In genomic region chr14:55038708-55039107, GRCh38 we compare ENCODE assay signal across 30 cellular contexts. TPM values are rescaled to one million over a fixed set of nuclear protein-coding genes. Genes with fewer than 3 reads are reported as not detected.
DNase-seq lines count a peak whose midpoint lies in the region; ATAC-seq, FAIRE-seq and TF ChIP-seq lines count a peak whose summit lies in the region.
"Had no signal": no experiment of that assay in that cellular context is flagged by ENCODE, and none has a peak within 500 bp of the region (broad histone marks: within the 10 kb centered on the region; RNA-seq: fewer than 3 reads in every experiment).

No MANE protein-coding gene starts in this region.

- no peak overlapping the region for H3K4me3 Mint-ChIP-seq in Caco-2 (ENCODE audit: unreplicated experiment)
- H3K4me3 Mint-ChIP-seq in HFFc6, result no peak overlapping the region
- no peak overlapping the region for H3K4me3 Mint-ChIP-seq in activated CD8-positive, alpha-beta memory T cell treated with anti-CD3 and anti-CD28 coated beads, Interleukin-2, amount 10 ng/mL, durations not matched to agents 7 days and 5 days
- H3K4me3 Mint-ChIP-seq: endodermal cell, H9, memory B cell, neural crest cell had no signal

- TF ChIP-seq EP300 in GM12878 (IDR thresholded peaks at IDR 0.05; ENCODE audit: borderline replicate concordance in 1 of 2, control insufficient read depth in 1 of 2, low read depth in 2 of 2, low read length in 2 of 2), result no peak

- SMC1A ChIA-PET in GM12878 (lab: Charles Lee; ENCODE audit: uncharacterized antibody, unreplicated experiment), result interaction anchor here (1.3 kb wide), 1 partner anchor 34 kb away, joined by 4 read pairs; no protein-coding TSS in a partner anchor

- no peaks in the 10 kb centered on the region for H3K27me3 Mint-ChIP-seq in Caco-2 (ENCODE audit: insufficient read depth, unreplicated experiment)
- H3K27me3 Mint-ChIP-seq in HFFc6 (ENCODE audit: insufficient read depth), result peaks cover 2% of the 10 kb centered on the region
- H3K27me3 Mint-ChIP-seq in activated CD8-positive, alpha-beta memory T cell treated with anti-CD3 and anti-CD28 coated beads, Interleukin-2, amount 10 ng/mL, durations not matched to agents 7 days and 5 days, result no peaks in the 10 kb centered on the region
- H3K27me3 Mint-ChIP-seq: memory B cell had no signal

- RAD21 ChIA-PET in GM12878 (lab: Charles Lee; ENCODE audit: unreplicated experiment), result no interaction called here

- peak overlapping the region; percentile 25 for H3K27ac Mint-ChIP-seq in Caco-2 (ENCODE audit: unreplicated experiment)
- H3K27ac Mint-ChIP-seq in HFFc6, result peak overlapping the region; percentile 43
- no peak overlapping the region for H3K27ac Mint-ChIP-seq in activated CD8-positive, alpha-beta memory T cell treated with anti-CD3 and anti-CD28 coated beads, Interleukin-2, amount 10 ng/mL, durations not matched to agents 7 days and 5 days
- H3K27ac Mint-ChIP-seq: endodermal cell, H9, memory B cell had no signal

- no peaks in the 10 kb centered on the region for H3K27me3 ChIP-seq in Caco-2 (replicated peaks; ENCODE audit: control insufficient read depth, insufficient read depth, low read length)
- H3K27me3 ChIP-seq in GM12878 (replicated peaks in 1 of 2; ENCODE audit: control insufficient read depth in 2 of 2, insufficient read depth in 2 of 2, low read length in 1 of 2), result no peaks in the 10 kb centered on the region
- H3K27me3 ChIP-seq: ascending aorta, esophagus squamous epithelium, gastrocnemius medialis, hepatocyte, pancreas had no signal

- H4K20me1 ChIP-seq in GM12878 (ENCODE audit: control insufficient read depth, insufficient read depth), result no peaks in the 10 kb centered on the region

- no peak for DNase-seq in Caco-2
- no peak for DNase-seq in HFFc6
- DNase-seq in GM12878 (ENCODE audit: low read depth, low spot score), result no peak
- DNase-seq in kidney tubule cell (ENCODE audit: low spot score), result peak; percentile 62
- no peak for DNase-seq in HT-29 (ENCODE audit: low spot score)
- no peak for DNase-seq in activated CD8-positive, alpha-beta memory T cell treated with anti-CD3 and anti-CD28 coated beads, Interleukin-2, amount 10 ng/mL, durations not matched to agents 7 days and 5 days
- no peak for DNase-seq in NCI-H1930 (lab: John Stamatoyannopoulos, UW)
- DNase-seq in A172 (ENCODE audit: low spot score), result no peak
- DNase-seq: activated T-cell treated with anti-CD3 and anti-CD28 coated beads for 4 hours; cortex of kidney; endodermal cell; esophagus squamous epithelium; gastrocnemius medialis; H9; IMR-90; NCI-H146; NCI-H2107; NCI-H345; pancreas; stimulated activated CD4-positive, alpha-beta T cell treated with anti-CD3 and anti-CD28 coated beads, Interleukin-1b, Interleukin-23, amount 100 ng/mL, for 48 hours; stimulated activated naive CD8-positive, alpha-beta T cell treated with anti-CD3 and anti-CD28 coated beads, Interleukin-15, Interleukin-2, amounts not matched to agents 100 U/mL and 50 U/mL, for 24 hours; SW 1271 had no signal

- H3K9me3 Mint-ChIP-seq in Caco-2 (ENCODE audit: unreplicated experiment) (no peaks in the 10 kb centered on the region), HFFc6 (no peaks in the 10 kb centered on the region)
- no peaks in the 10 kb centered on the region for H3K9me3 Mint-ChIP-seq in activated CD8-positive, alpha-beta memory T cell treated with anti-CD3 and anti-CD28 coated beads, Interleukin-2, amount 10 ng/mL, durations not matched to agents 7 days and 5 days (ENCODE audit: low read depth)
- H3K9me3 Mint-ChIP-seq: H9, memory B cell, neural crest cell had no signal

- no peak for TF ChIP-seq POLR2A in GM12878 (IDR thresholded peaks at IDR 0.05; ENCODE audit: low read depth, low read length)

- H3K4me1 Mint-ChIP-seq in Caco-2 (ENCODE audit: low read depth, unreplicated experiment) (no peaks in the 10 kb centered on the region), HFFc6 (ENCODE audit: low read depth) (peaks cover 13% of the 10 kb centered on the region)
- peaks cover 1% of the 10 kb centered on the region for H3K4me1 Mint-ChIP-seq in activated CD8-positive, alpha-beta memory T cell treated with anti-CD3 and anti-CD28 coated beads, Interleukin-2, amount 10 ng/mL, durations not matched to agents 7 days and 5 days
- H3K4me1 Mint-ChIP-seq: endodermal cell, memory B cell, neural crest cell had no signal

- intact Hi-C loops in Caco-2 (cut with micrococcal nuclease; ENCODE audit: unreplicated experiment), result no loop called here
- intact Hi-C loops in GM12878 (cut with micrococcal nuclease; ENCODE audit: unreplicated experiment), result no loop called here

- H3K4me1 ChIP-seq in Caco-2, result no peaks in the 10 kb centered on the region
- H3K4me1 ChIP-seq in GM12878 (ENCODE audit: control insufficient read depth, insufficient read depth, low read length), result no peaks in the 10 kb centered on the region
- H3K4me1 ChIP-seq: ascending aorta, esophagus squamous epithelium, pancreas had no signal

- H3K4me3 ChIP-seq in Caco-2 (ENCODE audit: low read depth, low read length), result no peak overlapping the region
- no peak overlapping the region for H3K4me3 ChIP-seq in GM12878
- H3K4me3 ChIP-seq: ascending aorta, esophagus squamous epithelium, gastrocnemius medialis, hepatocyte, pancreas, smooth muscle cell had no signal

- no peak for FAIRE-seq in GM12878 (lab: Jason Lieb, UNC)
- FAIRE-seq: G401.6, pancreas, RCC 7860 had no signal

- H3K27ac ChIP-seq in GM12878 (ENCODE audit: control insufficient read depth, insufficient read depth), result no peak overlapping the region
- H3K27ac ChIP-seq: ascending aorta, C4-2B, esophagus squamous epithelium, gastrocnemius medialis, hepatocyte, pancreas had no signal

- H3K79me2 ChIP-seq in GM12878 (ENCODE audit: control insufficient read depth, insufficient read depth, low read length), result peaks cover 7% of the 10 kb centered on the region

- H2AFZ ChIP-seq in GM12878 (ENCODE audit: control insufficient read depth, low read depth, low read length), result no peak overlapping the region
- H2AFZ ChIP-seq: hepatocyte had no signal

- CTCF ChIA-PET in Caco-2 (lab: Charles Lee) (no interaction called here), GM12878 (lab: Yijun Ruan, JAX) (interaction anchor here (1.5 kb wide), 1 partner anchor 13 kb away, joined by 5 read pairs; the partner anchor contains the start of gene MAPK1IP1L)
- CTCF ChIA-PET in activated CD8-positive, alpha-beta memory T cell treated with anti-CD3 and anti-CD28 coated beads, Interleukin-2, amount 10 ng/mL, durations not matched to agents 7 days and 5 days (lab: Charles Lee), result interaction anchor here (4.4 kb wide), 1 partner anchor 13 kb away, joined by 17 read pairs; the partner anchor contains the start of gene MAPK1IP1L

- BruUV-seq in Caco-2 (replicated peaks; lab: Mats Ljungman, UMichigan) (no TSS peak), GM12878 (replicated peaks; lab: Mats Ljungman, UMichigan) (no TSS peak)

- H3K9ac ChIP-seq in GM12878 (ENCODE audit: control insufficient read depth, insufficient read depth, low read length), result no peak overlapping the region

- TF ChIP-seq RAD21 in GM12878 (IDR thresholded peaks at IDR 0.05; ENCODE audit: insufficient read depth, low read depth, low read length), result no peak

- POLR2A ChIA-PET in Caco-2 (lab: Charles Lee) (interaction anchor here (1.4 kb wide), 1 partner anchor 12 kb away, joined by 5 read pairs; the partner anchor contains the start of genes SOCS4 and WDHD1), GM12878 (lab: Charles Lee) (interaction anchor here (1.4 kb wide), 1 partner anchor 13 kb away, joined by 6 read pairs; the partner anchor contains the start of gene MAPK1IP1L)

- no peaks in the 10 kb centered on the region; the same call in 1 of the 2 replicates for H3K36me3 ChIP-seq in Caco-2 (ENCODE audit: control insufficient read depth, insufficient read depth, low read length)
- H3K36me3 ChIP-seq in GM12878 (ENCODE audit: control insufficient read depth in 2 of 2, insufficient read depth in 2 of 2, low read length in 1 of 2), result peaks cover 3 to 19% of the 10 kb centered on the region in 2 experiments

- TF ChIP-seq CTCF in Caco-2 (IDR thresholded peaks at IDR 0.05; ENCODE audit: insufficient read depth in 1 of 2, low read depth in 1 of 2, low read length in 1 of 2, severe bottlenecking in 1 of 2, unreplicated experiment in 1 of 2) (no peak), HFFc6 (IDR thresholded peaks at IDR 0.05) (no peak), GM12878 (IDR thresholded peaks at IDR 0.05 in 2 of 3, conservative IDR thresholded peaks at IDR 0.05 in 1 of 3; ENCODE audit: control insufficient read depth in 2 of 3, extremely low read depth in 1 of 3, insufficient read depth in 1 of 3, low read depth in 3 of 3, low read length in 3 of 3) (no peak)

- in situ Hi-C loops in GM12878 (cut with MboI), result no loop called here

- no peak overlapping the region for H3K4me2 ChIP-seq in GM12878 (ENCODE audit: control insufficient read depth, insufficient read depth)
- H3K4me2 ChIP-seq: hepatocyte, smooth muscle cell had no signal

- peaks cover 55% of the 10 kb centered on the region for H3K36me3 Mint-ChIP-seq in Caco-2 (ENCODE audit: insufficient read depth, unreplicated experiment)
- peaks cover 37% of the 10 kb centered on the region for H3K36me3 Mint-ChIP-seq in HFFc6 (ENCODE audit: low read depth)
- H3K36me3 Mint-ChIP-seq in activated CD8-positive, alpha-beta memory T cell treated with anti-CD3 and anti-CD28 coated beads, Interleukin-2, amount 10 ng/mL, durations not matched to agents 7 days and 5 days, result peaks cover 53% of the 10 kb centered on the region

- ATAC-seq in GM12878, result peak; percentile 19; the same call in 1 of the 3 replicates
- ATAC-seq in activated CD8-positive, alpha-beta memory T cell treated with anti-CD3 and anti-CD28 coated beads, Interleukin-2, amount 10 ng/mL, durations not matched to agents 7 days and 5 days, result no peak
- ATAC-seq: gastrocnemius medialis; pancreas; stimulated activated naive CD8-positive, alpha-beta T cell treated with anti-CD3 and anti-CD28 coated beads, Interleukin-15, Interleukin-2, amounts not matched to agents 100 U/mL and 50 U/mL, for 24 hours had no signal

- no peaks in the 10 kb centered on the region for H3K9me3 ChIP-seq in Caco-2
- peaks cover 5% of the 10 kb centered on the region for H3K9me3 ChIP-seq in GM12878 (replicated peaks; ENCODE audit: control insufficient read depth, insufficient read depth, low read length)
- H3K9me3 ChIP-seq: ascending aorta, esophagus squamous epithelium, gastrocnemius medialis, pancreas had no signal

RNA-seq across cellular contexts. Expression of gene SOCS4, which starts 11.7 kb away (rescaled TPM):
- total RNA-seq in Caco-2 (2022), result 21.1 and 24.8 TPM in 2 replicates
- total RNA-seq in HFFc6 (2021; fragmentation: NEBNext Ultra II Directional; extraction: Animal tissue kit (Norgen Biotek cat#: 25700)), result 10 to 100 TPM; 22.1 to 26.2 (median 23.6) TPM
- 39.6 and 43.0 TPM in 2 replicates for total RNA-seq in GM12878 (2013; cell fraction: nucleolus; rRNA removed)
- total RNA-seq in GM12878 (2014; rRNA removed), result 20.5 and 25.8 TPM in 2 replicates
- total RNA-seq in GM12878 (2014; rRNA removed; fragmentation: Illumina TruSeq; extraction: Trizol), result 30.6 and 31.0 TPM in 2 replicates
- total RNA-seq in GM12878 (2021), result 27.9 and 31.5 TPM in 2 replicates
- 4.6 TPM for polyA plus RNA-seq in GM12878 (2011; ENCODE audit: low read depth)
- 25.1 and 35.7 TPM in 2 replicates for polyA plus RNA-seq in GM12878 (2011; rRNA removed)
- polyA plus RNA-seq in GM12878 (2011; cell fraction: cytosol; rRNA removed), result 9.1 and 9.8 TPM in 2 replicates
- polyA plus RNA-seq in GM12878 (2011; cell fraction: nucleus; rRNA removed), result 8.7 and 10.7 TPM in 2 replicates
- 9.8 and 10.4 TPM in 2 replicates for polyA plus RNA-seq in GM12878 (2012)
- polyA plus RNA-seq in GM12878 (2014; fragmentation: Illumina TruSeq; extraction: Trizol), result 23.7 and 30.9 TPM in 2 replicates
- 1 to 10 TPM; 5.7 to 7.6 TPM for polyA plus RNA-seq in GM12878 (2014; fragmentation: Nextera tagmentation; extraction: Ambion mirVana)
- polyA plus RNA-seq in GM12878 (2014; rRNA removed), result 13.2 and 14.7 TPM in 2 replicates
- polyA plus RNA-seq in GM12878 (2016; fragmentation: Nextera tagmentation; extraction: Ambion mirVana), result 10 to 100 TPM; 18.4 to 21.0 TPM
- 12.7 and 22.1 TPM in 2 replicates for polyA minus RNA-seq in GM12878 (2011; rRNA and poly(A)+ RNA removed)
- 7.1 and 7.3 TPM in 2 replicates for polyA minus RNA-seq in GM12878 (2011; cell fraction: cytosol; rRNA and poly(A)+ RNA removed)
- 7.1 and 22.7 TPM in 2 replicates for polyA minus RNA-seq in GM12878 (2011; cell fraction: nucleus; rRNA and poly(A)+ RNA removed)
- 5.3 and 5.8 TPM in 2 replicates for total RNA-seq in HT-29 (2014; rRNA removed; shearing (Covaris generic))
- total RNA-seq in activated CD8-positive, alpha-beta memory T cell treated with anti-CD3 and anti-CD28 coated beads, Interleukin-2, amount 10 ng/mL, durations not matched to agents 7 days and 5 days, result 10 to 100 TPM; 35.3 to 41.9 TPM
- total RNA-seq in A172 (2014; rRNA removed; shearing (Covaris generic)), result 12.1 and 12.7 TPM in 2 replicates

RNA-seq across cellular contexts. Expression of gene WDHD1, which starts 11.8 kb away (rescaled TPM):
- total RNA-seq in Caco-2 (2022) (25.5 and 27.5 TPM in 2 replicates), GM12878 (2014; rRNA removed) (21.9 and 25.7 TPM in 2 replicates), GM12878 (2014; rRNA removed; fragmentation: Illumina TruSeq; extraction: Trizol) (32.7 and 33.5 TPM in 2 replicates), GM12878 (2021) (37.9 and 38.7 TPM in 2 replicates)
- total RNA-seq in HFFc6 (2021; fragmentation: NEBNext Ultra II Directional; extraction: Animal tissue kit (Norgen Biotek cat#: 25700)), result 10 to 100 TPM in 5 of 6 experiments, 1 to 10 TPM in 1; 9.8 to 20.3 (median 17.8) TPM
- 31.5 and 31.8 TPM in 2 replicates for total RNA-seq in GM12878 (2013; cell fraction: nucleolus; rRNA removed)
- polyA plus RNA-seq in GM12878 (2011; ENCODE audit: low read depth), result 5.4 TPM
- polyA plus RNA-seq in GM12878 (2011; rRNA removed) (34.2 and 57.1 TPM in 2 replicates), GM12878 (2014; fragmentation: Illumina TruSeq; extraction: Trizol) (31.8 and 32.9 TPM in 2 replicates), GM12878 (2014; fragmentation: Nextera tagmentation; extraction: Ambion mirVana) (10 to 100 TPM; 11.3 to 14.8 TPM), GM12878 (2014; rRNA removed) (14.8 and 17.8 TPM in 2 replicates), GM12878 (2016; fragmentation: Nextera tagmentation; extraction: Ambion mirVana) (10 to 100 TPM; 46.3 to 50.5 TPM)
- 11.1 and 11.2 TPM in 2 replicates for polyA plus RNA-seq in GM12878 (2011; cell fraction: cytosol; rRNA removed)
- 13.5 and 17.7 TPM in 2 replicates for polyA plus RNA-seq in GM12878 (2011; cell fraction: nucleus; rRNA removed)
- polyA plus RNA-seq in GM12878 (2012), result 8.7 and 13.4 TPM in 2 replicates
- 35.6 and 56.1 TPM in 2 replicates for polyA minus RNA-seq in GM12878 (2011; rRNA and poly(A)+ RNA removed)
- polyA minus RNA-seq in GM12878 (2011; cell fraction: cytosol; rRNA and poly(A)+ RNA removed), result 12.8 and 16.4 TPM in 2 replicates
- 14.1 and 21.7 TPM in 2 replicates for polyA minus RNA-seq in GM12878 (2011; cell fraction: nucleus; rRNA and poly(A)+ RNA removed)
- total RNA-seq in HT-29 (2014; rRNA removed; shearing (Covaris generic)), result 4.3 and 5.0 TPM in 2 replicates
- total RNA-seq in activated CD8-positive, alpha-beta memory T cell treated with anti-CD3 and anti-CD28 coated beads, Interleukin-2, amount 10 ng/mL, durations not matched to agents 7 days and 5 days, result 10 to 100 TPM; 57.4 to 57.7 TPM
- 13.3 and 14.6 TPM in 2 replicates for total RNA-seq in A172 (2014; rRNA removed; shearing (Covaris generic))

RNA-seq across cellular contexts. Expression of gene MAPK1IP1L, which starts 12.7 kb away (rescaled TPM):
- 81.8 and 90.8 TPM in 2 replicates for total RNA-seq in Caco-2 (2022)
- total RNA-seq in HFFc6 (2021; fragmentation: NEBNext Ultra II Directional; extraction: Animal tissue kit (Norgen Biotek cat#: 25700)), result 100 to 1,000 TPM; 114 to 150 (median 126) TPM
- total RNA-seq in GM12878 (2013; cell fraction: nucleolus; rRNA removed), result 94.4 and 113 TPM in 2 replicates
- 37.7 and 44.6 TPM in 2 replicates for total RNA-seq in GM12878 (2014; rRNA removed)
- 48.9 and 50.4 TPM in 2 replicates for total RNA-seq in GM12878 (2014; rRNA removed; fragmentation: Illumina TruSeq; extraction: Trizol)
- total RNA-seq in GM12878 (2021), result 101 and 105 TPM in 2 replicates
- 25.2 TPM for polyA plus RNA-seq in GM12878 (2011; ENCODE audit: low read depth)
- polyA plus RNA-seq in GM12878 (2011; rRNA removed), result 52.8 and 80.1 TPM in 2 replicates
- 231 and 264 TPM in 2 replicates for polyA plus RNA-seq in GM12878 (2011; cell fraction: cytosol; rRNA removed)
- polyA plus RNA-seq in GM12878 (2011; cell fraction: nucleus; rRNA removed), result 91.5 and 98.1 TPM in 2 replicates
- polyA plus RNA-seq in GM12878 (2012), result 53.2 and 62.6 TPM in 2 replicates
- polyA plus RNA-seq in GM12878 (2014; fragmentation: Illumina TruSeq; extraction: Trizol), result 68.5 and 90.1 TPM in 2 replicates
- 10 to 100 TPM; 55.7 to 66.0 TPM for polyA plus RNA-seq in GM12878 (2014; fragmentation: Nextera tagmentation; extraction: Ambion mirVana)
- 54.2 and 58.1 TPM in 2 replicates for polyA plus RNA-seq in GM12878 (2014; rRNA removed)
- 100 to 1,000 TPM; 107 to 117 TPM for polyA plus RNA-seq in GM12878 (2016; fragmentation: Nextera tagmentation; extraction: Ambion mirVana)
- 146 and 276 TPM in 2 replicates for polyA minus RNA-seq in GM12878 (2011; rRNA and poly(A)+ RNA removed)
- polyA minus RNA-seq in GM12878 (2011; cell fraction: cytosol; rRNA and poly(A)+ RNA removed), result 154 and 162 TPM in 2 replicates
- polyA minus RNA-seq in GM12878 (2011; cell fraction: nucleus; rRNA and poly(A)+ RNA removed), result 19.2 and 36.5 TPM in 2 replicates
- 15.9 and 29.5 TPM in 2 replicates for total RNA-seq in HT-29 (2014; rRNA removed; shearing (Covaris generic))
- 100 to 1,000 TPM in 1 of 2 experiments, 10 to 100 TPM in 1; 90.2 to 110 TPM for total RNA-seq in activated CD8-positive, alpha-beta memory T cell treated with anti-CD3 and anti-CD28 coated beads, Interleukin-2, amount 10 ng/mL, durations not matched to agents 7 days and 5 days
- 40.1 and 44.2 TPM in 2 replicates for total RNA-seq in A172 (2014; rRNA removed; shearing (Covaris generic))
